9 cellular contexts compared by ENCODE assay signal in genomic region chr16:28187595-28188004, GRCh38. TPM values are rescaled to one million over a fixed set of nuclear protein-coding genes. Genes with fewer than 3 reads are reported as not detected.
A peak's percentile ranks its signal among the peaks of the same experiment; 100 is the strongest.
DNase-seq lines count a peak whose midpoint lies in the region; ATAC-seq and TF ChIP-seq lines count a peak whose summit lies in the region.
"Had no signal": no experiment of that assay in that cellular context is flagged by ENCODE, and none has a peak within 500 bp of the region (broad histone marks: within the 10 kb centered on the region; RNA-seq: fewer than 3 reads in every experiment).

No MANE protein-coding gene starts in this region.

- H3K4me3 ChIP-seq in upper lobe of left lung, result no peak overlapping the region

- peaks cover 28% of the 10 kb centered on the region for H3K36me3 Mint-ChIP-seq in activated naive CD4-positive, alpha-beta T cell treated with anti-CD3 and anti-CD28 coated beads, Interleukin-2, amount 50 U/mL, for 24 hours
- peaks cover 15% of the 10 kb centered on the region for H3K36me3 Mint-ChIP-seq in activated naive CD8-positive, alpha-beta T cell

- TF ChIP-seq EP300 in upper lobe of left lung (IDR thresholded peaks at IDR 0.05), result no peak

- H3K4me1 Mint-ChIP-seq in activated naive CD4-positive, alpha-beta T cell treated with anti-CD3 and anti-CD28 coated beads, Interleukin-2, amount 50 U/mL, for 24 hours, result peaks cover 97% of the 10 kb centered on the region
- H3K4me1 Mint-ChIP-seq in activated naive CD8-positive, alpha-beta T cell (ENCODE audit: low read depth), result peaks cover 93% of the 10 kb centered on the region

- H3K27me3 Mint-ChIP-seq in activated naive CD4-positive, alpha-beta T cell treated with anti-CD3 and anti-CD28 coated beads, Interleukin-2, amount 50 U/mL, for 24 hours, result no peaks in the 10 kb centered on the region
- H3K27me3 Mint-ChIP-seq in activated naive CD8-positive, alpha-beta T cell, result no peaks in the 10 kb centered on the region

- H3K9me3 Mint-ChIP-seq in activated naive CD4-positive, alpha-beta T cell treated with anti-CD3 and anti-CD28 coated beads, Interleukin-2, amount 50 U/mL, for 24 hours, result no peaks in the 10 kb centered on the region
- H3K9me3 Mint-ChIP-seq in activated naive CD8-positive, alpha-beta T cell (ENCODE audit: low read depth), result peaks cover 4% of the 10 kb centered on the region

- H3K4me3 Mint-ChIP-seq in activated naive CD4-positive, alpha-beta T cell treated with anti-CD3 and anti-CD28 coated beads, Interleukin-2, amount 50 U/mL, for 24 hours, result peak overlapping the region; percentile 87
- peak overlapping the region; percentile 82 for H3K4me3 Mint-ChIP-seq in activated naive CD8-positive, alpha-beta T cell

- TF ChIP-seq POLR2A in upper lobe of left lung (IDR thresholded peaks at IDR 0.05), result no peak

- H3K9me3 ChIP-seq in upper lobe of left lung, result no peaks in the 10 kb centered on the region

- ATAC-seq in HG03175 (IDR thresholded peaks at IDR 0.05; ENCODE audit: unreplicated experiment) (peak; percentile 44), upper lobe of left lung (ENCODE audit: low FRiP score in 2 of 2) (peak in 1 of 2 donors; percentile 49)

- no peaks in the 10 kb centered on the region for H3K36me3 ChIP-seq in upper lobe of left lung

- no peak for TF ChIP-seq CTCF in upper lobe of left lung (IDR thresholded peaks at IDR 0.05)

- 53 to 66% methylated on average over 2 of the region's 2 CpGs for WGBS in upper lobe of left lung, 2 donors

- H3K27ac Mint-ChIP-seq in activated naive CD4-positive, alpha-beta T cell treated with anti-CD3 and anti-CD28 coated beads, Interleukin-2, amount 50 U/mL, for 24 hours, result peak overlapping the region; percentile 98
- peak overlapping the region; percentile 95 for H3K27ac Mint-ChIP-seq in activated naive CD8-positive, alpha-beta T cell

- peaks cover 13 to 35% (median 28%) of the 10 kb centered on the region in 4 donors for H3K4me1 ChIP-seq in upper lobe of left lung

- H3K27ac ChIP-seq in upper lobe of left lung, result peak overlapping the region; percentile 22 to 76 (median 53)

- DNase-seq in activated naive CD4-positive, alpha-beta T cell (lab: John Stamatoyannopoulos, UW), result no peak
- no peak for DNase-seq in upper lobe of left lung
- no peak for DNase-seq in H4 (ENCODE audit: low spot score)
- no peak for DNase-seq in kidney glomerular epithelial cell (lab: John Stamatoyannopoulos, UW)
- no peak for DNase-seq in stimulated activated CD4-positive, alpha-beta T cell treated with anti-CD3 and anti-CD28 coated beads, Interleukin-2, amount 100 ng/mL, for 24 hours
- DNase-seq: C1 segment of cervical spinal cord had no signal

- H3K27me3 ChIP-seq in upper lobe of left lung, result no peaks in the 10 kb centered on the region

RNA-seq across cellular contexts. Expression of gene XPO6, which starts 24.2 kb away (rescaled TPM):
- total RNA-seq in upper lobe of left lung, result 100 to 1,000 TPM in 5 of 6 donors, 10 to 100 TPM in 1; 95.5 to 256 (median 129) TPM
- 46.8 and 54.2 TPM in 2 replicates for total RNA-seq in H4 (2014; rRNA removed; shearing (Covaris generic))
